In the genomic region with DNA sequence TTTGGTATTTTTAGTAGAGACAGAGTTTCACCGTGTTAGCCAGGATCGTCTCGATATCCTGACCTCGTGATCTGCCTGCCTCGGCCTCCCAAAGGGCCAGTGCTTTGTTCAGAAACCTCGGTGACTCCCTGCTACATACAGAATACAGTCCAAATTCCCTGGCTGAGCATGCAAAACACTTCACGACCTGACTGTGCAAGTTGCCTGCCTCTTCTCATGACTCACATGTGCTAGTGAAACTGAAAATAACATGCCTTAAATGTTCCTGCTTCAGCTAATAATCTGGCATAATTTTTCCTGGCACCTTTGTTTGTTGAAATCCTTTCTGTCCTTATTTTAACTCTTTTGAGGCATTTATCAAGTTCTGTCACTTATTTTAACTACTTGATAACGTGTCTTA, we compare ENCODE assay signal across 9 cellular contexts. TPM values are rescaled to one million over a fixed set of nuclear protein-coding genes. Genes with fewer than 3 reads are reported as not detected.
DNase-seq lines count a peak whose midpoint lies in the region; ATAC-seq and TF ChIP-seq lines count a peak whose summit lies in the region.
"Had no signal": no experiment of that assay in that cellular context is flagged by ENCODE, and none has a peak within 500 bp of the region (broad histone marks: within the 10 kb centered on the region; RNA-seq: fewer than 3 reads in every experiment).

No MANE protein-coding gene starts in this region.

- no peak overlapping the region for H3K27ac Mint-ChIP-seq in chondrocyte (ENCODE audit: unreplicated experiment)

- H3K27ac ChIP-seq in SJSA1 (peak overlapping the region; percentile 77), right atrium auricular region (peak overlapping the region; percentile 54 to 64), aorta (ENCODE audit: low read depth in 1 of 2, low read length in 2 of 2) (peak overlapping the region; percentile 36 to 57), body of pancreas (peak overlapping the region in 2 of 4 donors; percentile 65 to 78)
- H3K27ac ChIP-seq: parathyroid adenoma had no signal

- H3K4me1 ChIP-seq in SJSA1 (replicated peaks) (peaks cover 26% of the 10 kb centered on the region), right atrium auricular region (peaks cover 0 to 12% of the 10 kb centered on the region in 2 donors), aorta (ENCODE audit: control insufficient read depth in 1 of 2, insufficient read depth in 2 of 2, low read length in 2 of 2) (no peaks in the 10 kb centered on the region), body of pancreas (peaks cover 11% of the 10 kb centered on the region)
- H3K4me1 ChIP-seq: parathyroid adenoma had no signal

- 43 to 49% methylated on average over 8 of the region's 8 CpGs for WGBS in aorta, 2 donors
- WGBS in body of pancreas, 2 donors = 72 to 79% methylated on average over 8 of the region's 8 CpGs

- H3K36me3 Mint-ChIP-seq in chondrocyte (ENCODE audit: low read depth) = peaks cover 8% of the 10 kb centered on the region

- H3K27me3 Mint-ChIP-seq in chondrocyte (ENCODE audit: low read depth) = no peaks in the 10 kb centered on the region

- no peak overlapping the region for H3K4me3 ChIP-seq in SJSA1
- no peak overlapping the region for H3K4me3 ChIP-seq in right atrium auricular region
- H3K4me3 ChIP-seq in aorta (ENCODE audit: low read length in 2 of 2) = no peak overlapping the region
- no peak overlapping the region for H3K4me3 ChIP-seq in body of pancreas

- peaks cover 8% of the 10 kb centered on the region for H3K4me1 Mint-ChIP-seq in chondrocyte (ENCODE audit: low read depth)

- H3K4me3 Mint-ChIP-seq in chondrocyte (ENCODE audit: unreplicated experiment) = no peak overlapping the region

- H3K9me3 Mint-ChIP-seq in chondrocyte (ENCODE audit: low read depth) = peaks cover 9% of the 10 kb centered on the region

- H3K9me3 ChIP-seq in SJSA1 (replicated peaks) (no peaks in the 10 kb centered on the region), right atrium auricular region (no peaks in the 10 kb centered on the region), aorta (ENCODE audit: control insufficient read depth, low read length) (no peaks in the 10 kb centered on the region), body of pancreas (no peaks in the 10 kb centered on the region)

- TF ChIP-seq POLR2A in body of pancreas (IDR thresholded peaks at IDR 0.05) = no peak

- ATAC-seq in aorta (ENCODE audit: low FRiP score) = peak; percentile 67
- ATAC-seq in body of pancreas = no peak

- H3K36me3 ChIP-seq in SJSA1 (peaks cover 7% of the 10 kb centered on the region), right atrium auricular region (peaks cover 19% of the 10 kb centered on the region), aorta (ENCODE audit: control insufficient read depth in 1 of 2, insufficient read depth in 2 of 2, low read length in 1 of 2) (no peaks in the 10 kb centered on the region), body of pancreas (replicated peaks in 1 of 2; ENCODE audit: insufficient read depth in 1 of 2, low read depth in 2 of 2) (peaks cover 0 to 6% of the 10 kb centered on the region in 2 donors)

- DNase-seq in stimulated activated naive CD4-positive, alpha-beta T cell treated with Interleukin-2 at 50 U/mL for 16 hours (lab: John Stamatoyannopoulos, UW) = peak; percentile 3
- DNase-seq in stimulated activated naive CD4-positive, alpha-beta T cell (lab: John Stamatoyannopoulos, UW) = no peak
- peak in 1 of 2 experiments; percentile 17 for DNase-seq in SJSA1 (ENCODE audit: low read depth in 1 of 2, low spot score in 2 of 2)
- no peak for DNase-seq in right atrium auricular region (ENCODE audit: low spot score)
- no peak for DNase-seq in aorta
- no peak for DNase-seq in SK-N-DZ (ENCODE audit: low spot score)
- DNase-seq in body of pancreas = no peak
- DNase-seq in chondrocyte (ENCODE audit: low spot score) = no peak

- no peak for TF ChIP-seq CTCF in right atrium auricular region (IDR thresholded peaks at IDR 0.05)
- no peak for TF ChIP-seq CTCF in body of pancreas (IDR thresholded peaks at IDR 0.05)
- no peak for TF ChIP-seq CTCF in chondrocyte (IDR thresholded peaks at IDR 0.05)

- H3K27me3 ChIP-seq in SJSA1 (replicated peaks) = no peaks in the 10 kb centered on the region
- no peaks in the 10 kb centered on the region for H3K27me3 ChIP-seq in right atrium auricular region
- H3K27me3 ChIP-seq in aorta (ENCODE audit: control insufficient read depth in 1 of 2, insufficient read depth in 2 of 2, low read length in 1 of 2) = no peaks in the 10 kb centered on the region
- H3K27me3 ChIP-seq in body of pancreas = no peaks in the 10 kb centered on the region

- intact Hi-C loops in aorta (cut with DNase I) = no loop called here
- intact Hi-C loops in body of pancreas (cut with DNase I) = no loop called here

RNA-seq across cellular contexts. Expression of a gene that starts 8.2 kb away (rescaled TPM):
- 7.3 and 10.4 TPM in 2 replicates for total RNA-seq in SJSA1 (2014; rRNA removed; shearing (Covaris generic))
- total RNA-seq in right atrium auricular region (10 to 100 TPM; 10.1 to 22.8 TPM), aorta (10 to 100 TPM; 13.1 to 15.8 TPM), body of pancreas (1 to 10 TPM; 2.6 to 3.9 TPM), chondrocyte (9.9 to 17.3 TPM (median 13.5 TPM) in 3 replicates)
- 10 to 100 TPM in 1 of 2 donors, 1 to 10 TPM in 1; 6.8 to 11.4 TPM for polyA plus RNA-seq in aorta
- polyA plus RNA-seq in SK-N-DZ (2014; cell fraction: cytosol; rRNA removed) = 23.9 and 40.1 TPM in 2 replicates
- polyA plus RNA-seq in SK-N-DZ (2014; cell fraction: nucleus; rRNA removed) = 8.9 and 20.6 TPM in 2 replicates

RNA-seq across cellular contexts. Expression of a gene that starts 8.2 kb away (rescaled TPM):
- total RNA-seq in SJSA1 (2014; rRNA removed; shearing (Covaris generic)) = 2.4 and 4.6 TPM in 2 replicates
- 1 to 10 TPM; 4.0 to 8.3 TPM for total RNA-seq in right atrium auricular region
- total RNA-seq in aorta = 1 to 10 TPM; 2.1 to 2.7 TPM
- polyA plus RNA-seq in aorta = 1 to 10 TPM; 1.9 to 2.5 TPM
- 9.3 and 12.1 TPM in 2 replicates for polyA plus RNA-seq in SK-N-DZ (2014; cell fraction: cytosol; rRNA removed)
- 2.1 and 8.3 TPM in 2 replicates for polyA plus RNA-seq in SK-N-DZ (2014; cell fraction: nucleus; rRNA removed)
- total RNA-seq in body of pancreas = 1 to 10 TPM; 3.4 to 4.9 TPM
- total RNA-seq in chondrocyte = 5.4 to 5.9 TPM (median 5.8 TPM) in 3 replicates
